ENCODE assay signal across 20 cellular contexts in the genomic region with DNA sequence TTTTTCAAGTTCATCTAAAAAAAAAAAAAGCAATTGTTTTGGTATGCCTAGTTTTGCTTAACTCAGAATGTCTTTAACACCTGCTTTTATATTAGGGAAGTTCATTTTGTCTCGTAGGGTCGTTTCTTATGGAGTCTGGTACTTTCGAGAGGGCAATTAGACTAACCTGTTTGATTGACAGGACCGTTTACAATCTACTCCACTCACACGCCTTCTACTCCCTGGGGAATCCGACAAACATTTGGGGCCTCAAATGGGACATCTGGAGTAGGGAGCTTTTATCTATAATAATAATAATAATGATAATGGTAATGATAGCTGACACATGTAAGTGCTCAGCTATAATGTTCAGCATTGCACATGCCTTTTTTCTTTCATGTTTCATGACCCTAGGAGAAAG.
DNase-seq lines count a peak whose midpoint lies in the region; ATAC-seq, FAIRE-seq and TF ChIP-seq lines count a peak whose summit lies in the region.
"Had no signal": no experiment of that assay in that cellular context is flagged by ENCODE, and none has a peak within 500 bp of the region (broad histone marks: within the 10 kb centered on the region; RNA-seq: fewer than 3 reads in every experiment).

No MANE protein-coding gene starts in this region.

- peak overlapping the region; percentile 41 for H3K4me2 ChIP-seq in astrocyte (ENCODE audit: low read length)
- H3K4me2 ChIP-seq in neural cell (ENCODE audit: low read length) = no peak overlapping the region

- H3K4me1 ChIP-seq in left ventricle myocardium inferior = peaks cover 75% of the 10 kb centered on the region
- peaks cover 74% of the 10 kb centered on the region for H3K4me1 ChIP-seq in astrocyte (ENCODE audit: insufficient read depth, low read length)
- H3K4me1 ChIP-seq: upper lobe of right lung had no signal

- FAIRE-seq in astrocyte (lab: Jason Lieb, UNC) = no peak
- FAIRE-seq: GM19239, keratinocyte, TTC549 had no signal

- H3K27ac ChIP-seq in left ventricle myocardium inferior (replicated peaks) (peak overlapping the region; percentile 61), astrocyte (ENCODE audit: low read depth, low read length) (peak overlapping the region; percentile 98), neural cell (ENCODE audit: low read length) (peak overlapping the region; percentile 71)
- H3K27ac ChIP-seq: SK-N-MC, upper lobe of right lung had no signal

- H3K27me3 ChIP-seq in left ventricle myocardium inferior (ENCODE audit: low read depth) (no peaks in the 10 kb centered on the region), astrocyte (ENCODE audit: insufficient read depth, low read length) (no peaks in the 10 kb centered on the region), neural cell (ENCODE audit: insufficient read depth, low read depth, low read length) (no peaks in the 10 kb centered on the region)
- H3K27me3 ChIP-seq: upper lobe of right lung had no signal

- TF ChIP-seq RAD21 in neural cell (conservative IDR thresholded peaks at IDR 0.05) = no peak

- no peak overlapping the region for H2AFZ ChIP-seq in astrocyte (ENCODE audit: low read depth, low read length)
- no peak overlapping the region for H2AFZ ChIP-seq in neural cell (ENCODE audit: low read depth, low read length)

- POLR2A ChIA-PET in activated CD4-positive, alpha-beta T cell treated with anti-CD3 and anti-CD28 coated beads for 36 hours (lab: Charles Lee) = no interaction called here

- peak; percentile 80 for TF ChIP-seq EP300 in neural cell (conservative IDR thresholded peaks at IDR 0.05; ENCODE audit: poor library complexity, severe bottlenecking)

- no peaks in the 10 kb centered on the region for H3K9me3 Mint-ChIP-seq in astrocyte (ENCODE audit: unreplicated experiment)
- H3K9me3 Mint-ChIP-seq in activated CD4-positive, alpha-beta T cell treated with anti-CD3 and anti-CD28 coated beads for 36 hours (ENCODE audit: low read depth) = no peaks in the 10 kb centered on the region
- H3K9me3 Mint-ChIP-seq: mesothelial cell of epicardium; nephron progenitor cell; stimulated activated naive B cell treated with anti-CD40 and anti-IgM and Interleukin-4, amounts not matched to agents 10 μg/mL and 1 μg/mL and 100 μg/mL, for 72 hours had no signal

- H3K4me3 Mint-ChIP-seq in astrocyte (ENCODE audit: unreplicated experiment) = no peak overlapping the region
- H3K4me3 Mint-ChIP-seq in activated CD4-positive, alpha-beta T cell treated with anti-CD3 and anti-CD28 coated beads for 36 hours = no peak overlapping the region
- H3K4me3 Mint-ChIP-seq: mesothelial cell of epicardium; nephron progenitor cell; stimulated activated naive B cell treated with anti-CD40 and anti-IgM and Interleukin-4, amounts not matched to agents 10 μg/mL and 1 μg/mL and 100 μg/mL, for 72 hours had no signal

- H3K9ac ChIP-seq in astrocyte (ENCODE audit: low read length) (peak overlapping the region; percentile 80), neural cell (ENCODE audit: low read length) (no peak overlapping the region)

- no peak overlapping the region for H3K4me3 ChIP-seq in left ventricle myocardium inferior
- no peak overlapping the region for H3K4me3 ChIP-seq in astrocyte (ENCODE audit: insufficient read depth, low read depth, low read length)
- H3K4me3 ChIP-seq in neural cell (ENCODE audit: low read length) = peak overlapping the region; percentile 28
- H3K4me3 ChIP-seq: SK-N-MC, upper lobe of right lung had no signal

- H3K27ac Mint-ChIP-seq in astrocyte (ENCODE audit: unreplicated experiment) = no peak overlapping the region
- H3K27ac Mint-ChIP-seq in activated CD4-positive, alpha-beta T cell treated with anti-CD3 and anti-CD28 coated beads for 36 hours = no peak overlapping the region
- H3K27ac Mint-ChIP-seq: mesothelial cell of epicardium; stimulated activated naive B cell treated with anti-CD40 and anti-IgM and Interleukin-4, amounts not matched to agents 10 μg/mL and 1 μg/mL and 100 μg/mL, for 72 hours had no signal

- H4K20me1 ChIP-seq in astrocyte (ENCODE audit: insufficient read depth, low read length) (no peaks in the 10 kb centered on the region), neural cell (ENCODE audit: insufficient read depth) (no peaks in the 10 kb centered on the region)

- TF ChIP-seq CTCF in left ventricle myocardium inferior (IDR thresholded peaks at IDR 0.05; ENCODE audit: borderline replicate concordance) (no peak), astrocyte (IDR thresholded peaks at IDR 0.05; ENCODE audit: insufficient read depth, low read depth, low read length) (no peak), neural cell (IDR thresholded peaks at IDR 0.05; ENCODE audit: poor library complexity, severe bottlenecking) (no peak)

- H3K9me2 ChIP-seq in neural cell (ENCODE audit: insufficient read depth, low read length) = no peaks in the 10 kb centered on the region

- H3F3A ChIP-seq in neural cell (ENCODE audit: insufficient read depth, low read length, poor library complexity, severe bottlenecking) = peaks cover 5% of the 10 kb centered on the region

- H3K79me2 ChIP-seq in astrocyte (ENCODE audit: insufficient read depth, low read length) (peaks cover 4% of the 10 kb centered on the region), neural cell (replicated peaks; ENCODE audit: insufficient read depth, low read length) (no peaks in the 10 kb centered on the region)

- H3K9me3 ChIP-seq in left ventricle myocardium inferior (replicated peaks) = no peaks in the 10 kb centered on the region
- no peaks in the 10 kb centered on the region for H3K9me3 ChIP-seq in astrocyte (ENCODE audit: insufficient read depth, low read depth, low read length)
- H3K9me3 ChIP-seq in neural cell (ENCODE audit: low read length) = no peaks in the 10 kb centered on the region
- H3K9me3 ChIP-seq: upper lobe of right lung had no signal

- H3K36me3 Mint-ChIP-seq in astrocyte (ENCODE audit: low read depth, unreplicated experiment) = no peaks in the 10 kb centered on the region
- no peaks in the 10 kb centered on the region for H3K36me3 Mint-ChIP-seq in activated CD4-positive, alpha-beta T cell treated with anti-CD3 and anti-CD28 coated beads for 36 hours (ENCODE audit: low read depth)
- H3K36me3 Mint-ChIP-seq: stimulated activated naive B cell treated with anti-CD40 and anti-IgM and Interleukin-4, amounts not matched to agents 10 μg/mL and 1 μg/mL and 100 μg/mL, for 72 hours had no signal

- H3K4me1 Mint-ChIP-seq in astrocyte (ENCODE audit: low read depth, unreplicated experiment) = peaks cover 53% of the 10 kb centered on the region
- peaks cover 3% of the 10 kb centered on the region for H3K4me1 Mint-ChIP-seq in activated CD4-positive, alpha-beta T cell treated with anti-CD3 and anti-CD28 coated beads for 36 hours

- no peak for DNase-seq in left ventricle myocardium inferior
- no peak for DNase-seq in left cardiac atrium
- DNase-seq in astrocyte (ENCODE audit: low read depth) = no peak
- DNase-seq in AG08396 (ENCODE audit: low spot score) = no peak
- DNase-seq in NCI-H146 treated with DMSO at 0.1 percent for 48 hours (lab: John Stamatoyannopoulos, UW; ENCODE audit: unreplicated experiment) = no peak
- no peak for DNase-seq in activated CD4-positive, alpha-beta T cell treated with anti-CD3 and anti-CD28 coated beads for 36 hours
- DNase-seq: activated naive CD4-positive, alpha-beta T cell treated with anti-CD3 and anti-CD28 coated beads, Interleukin-2, amount 50 U/mL, for 16 hours; activated T-cell treated with anti-CD3 and anti-CD28 coated beads, Interleukin-2, amount 50 U/mL, for 1 hour; NCI-H187; nephron progenitor cell; stimulated activated naive B cell treated with anti-CD40 and anti-IgM and Interleukin-4, amounts not matched to agents 10 μg/mL and 1 μg/mL and 100 μg/mL, for 72 hours; upper lobe of right lung had no signal

- no peaks in the 10 kb centered on the region for H3K27me3 Mint-ChIP-seq in astrocyte (ENCODE audit: low read depth, unreplicated experiment)
- peaks cover 8% of the 10 kb centered on the region for H3K27me3 Mint-ChIP-seq in activated CD4-positive, alpha-beta T cell treated with anti-CD3 and anti-CD28 coated beads for 36 hours

- H3K36me3 ChIP-seq in left ventricle myocardium inferior (no peaks in the 10 kb centered on the region), astrocyte (ENCODE audit: insufficient read depth, low read length) (peaks cover 4% of the 10 kb centered on the region), neural cell (ENCODE audit: insufficient read depth, low read length) (no peaks in the 10 kb centered on the region)
- H3K36me3 ChIP-seq: upper lobe of right lung had no signal

- intact Hi-C loops in left ventricle myocardium inferior (cut with micrococcal nuclease) = no loop called here
- intact Hi-C loops in left cardiac atrium (cut with DNase I) = no loop called here
- intact Hi-C loops in activated CD4-positive, alpha-beta T cell treated with anti-CD3 and anti-CD28 coated beads for 36 hours (cut with DNase I, micrococcal nuclease) = no loop called here

- ATAC-seq in left cardiac atrium (no peak), GM19351 (IDR thresholded peaks at IDR 0.05; ENCODE audit: unreplicated experiment) (no peak)
- ATAC-seq in activated CD4-positive, alpha-beta T cell treated with anti-CD3 and anti-CD28 coated beads for 36 hours = no peak
- ATAC-seq: Panc1 had no signal

- CTCF ChIA-PET in activated CD4-positive, alpha-beta T cell treated with anti-CD3 and anti-CD28 coated beads for 36 hours (lab: Charles Lee) = no interaction called here

TF ChIP-seq in neural cell, 6 proteins besides CTCF, POLR2A, EP300 and RAD21 (continues in another document):
- TF ChIP-seq POLR2AphosphoS5 (IDR thresholded peaks at IDR 0.05) = peak; percentile 93
- no peak for TF ChIP-seq SMC3 (conservative IDR thresholded peaks at IDR 0.05; ENCODE audit: poor library complexity)
